1 cellular context compared by ENCODE assay signal in genomic region chr6:47309326-47310130, GRCh38.
TF ChIP-seq lines count a peak whose summit lies in the region.

TNFRSF21 (minus strand) TSS chr6:47309905; CDS start chr6:47309511, 394 bp downstream.

TF ChIP-seq in HEK293, 187 proteins besides CTCF, POLR2A, EP300 and RAD21 (continued from another document and continues in another):
- TF ChIP-seq REST (tag by site-specific recombination; IDR thresholded peaks at IDR 0.05) (no peak), ZNF623 (tag by site-specific recombination; IDR thresholded peaks at IDR 0.05) (no peak), MYNN (tag by site-specific recombination; IDR thresholded peaks at IDR 0.05; ENCODE audit: borderline replicate concordance) (no peak), PRDM10 (tag by site-specific recombination; IDR thresholded peaks at IDR 0.05) (peak; percentile 68), ZNF211 (tag by site-specific recombination; IDR thresholded peaks at IDR 0.05; ENCODE audit: low read depth) (no peak), KLF16 (tag by site-specific recombination; IDR thresholded peaks at IDR 0.05) (peak; percentile 92), SETDB1 (IDR thresholded peaks at IDR 0.05; ENCODE audit: insufficient read length, low read length) (no peak), ZBTB10 (tag by site-specific recombination; IDR thresholded peaks at IDR 0.05) (no peak), ZNF473 (tag by site-specific recombination; IDR thresholded peaks at IDR 0.05) (no peak), ZNF555 (tag by site-specific recombination; conservative IDR thresholded peaks at IDR 0.05) (no peak), TCF7L2 (IDR thresholded peaks at IDR 0.05; ENCODE audit: borderline replicate concordance, low read depth, low read length) (no peak), ZNF692 (tag by site-specific recombination; IDR thresholded peaks at IDR 0.05) (peak; percentile 84), ELK4 (IDR thresholded peaks at IDR 0.05; ENCODE audit: borderline replicate concordance, low read depth, low read length) (no peak), SP7 (tag by site-specific recombination; IDR thresholded peaks at IDR 0.05) (peak; percentile 69), KLF10 (tag by site-specific recombination; IDR thresholded peaks at IDR 0.05) (peak; percentile 86), TRIM28 (IDR thresholded peaks at IDR 0.05; ENCODE audit: borderline replicate concordance, low read length) (no peak), ZNF560 (tag by site-specific recombination; IDR thresholded peaks at IDR 0.05; ENCODE audit: borderline replicate concordance) (no peak), HOXC10 (CRISPR knock-in tag; IDR thresholded peaks at IDR 0.05) (no peak; the same call in 1 of the 2 replicates), SALL2 (tag by site-specific recombination; IDR thresholded peaks at IDR 0.05; ENCODE audit: borderline replicate concordance) (no peak), ZNF677 (tag by site-specific recombination; IDR thresholded peaks at IDR 0.05) (no peak; the same call in 1 of the 2 replicates), WT1 (tag by site-specific recombination; IDR thresholded peaks at IDR 0.05) (peak; percentile 46; the same call in 1 of the 2 replicates), IKZF3 (tag by site-specific recombination; IDR thresholded peaks at IDR 0.05) (peak; percentile 57), ZBTB48 (tag by site-specific recombination; IDR thresholded peaks at IDR 0.05) (peak; percentile 80; the same call in 1 of the 2 replicates), ZNF423 (tag by site-specific recombination; IDR thresholded peaks at IDR 0.05) (no peak), GLI4 (tag by site-specific recombination; IDR thresholded peaks at IDR 0.05) (no peak), ZBTB1 (tag by site-specific recombination; IDR thresholded peaks at IDR 0.05) (no peak; the same call in 1 of the 2 replicates), ZNF248 (tag by site-specific recombination; IDR thresholded peaks at IDR 0.05) (no peak), BCL6B (tag by site-specific recombination; IDR thresholded peaks at IDR 0.05) (no peak), SCRT2 (tag by site-specific recombination; IDR thresholded peaks at IDR 0.05) (peak; percentile 81), ZNF10 (tag by site-specific recombination; IDR thresholded peaks at IDR 0.05) (peak; percentile 80), ZNF16 (tag by site-specific recombination; IDR thresholded peaks at IDR 0.05; ENCODE audit: low read depth) (no peak), ZNF830 (tag by site-specific recombination; IDR thresholded peaks at IDR 0.05; ENCODE audit: low read depth) (no peak), ZNF585B (tag by site-specific recombination; IDR thresholded peaks at IDR 0.05) (no peak), ZNF18 (tag by site-specific recombination; IDR thresholded peaks at IDR 0.05) (no peak), ZNF221 (tag by site-specific recombination; IDR thresholded peaks at IDR 0.05; ENCODE audit: borderline replicate concordance) (no peak), HOXA7 (CRISPR knock-in tag; IDR thresholded peaks at IDR 0.05; ENCODE audit: borderline replicate concordance) (no peak), KLF9 (tag by site-specific recombination; IDR thresholded peaks at IDR 0.05; ENCODE audit: low read depth) (peak; percentile 90), ZNF658 (tag by site-specific recombination; IDR thresholded peaks at IDR 0.05) (no peak), HIC1 (tag by site-specific recombination; IDR thresholded peaks at IDR 0.05) (peak; percentile 85), ZBTB21 (tag by site-specific recombination; IDR thresholded peaks at IDR 0.05) (peak; percentile 86; the same call in 1 of the 2 replicates), ZNF626 (tag by site-specific recombination; IDR thresholded peaks at IDR 0.05) (no peak), ZNF571 (tag by site-specific recombination; IDR thresholded peaks at IDR 0.05) (no peak), ZNF701 (tag by site-specific recombination; IDR thresholded peaks at IDR 0.05) (no peak), ZNF645 (tag by site-specific recombination; IDR thresholded peaks at IDR 0.05) (no peak)
